Comparison of ENCODE assay signal across 12 cellular contexts in the genomic region with DNA sequence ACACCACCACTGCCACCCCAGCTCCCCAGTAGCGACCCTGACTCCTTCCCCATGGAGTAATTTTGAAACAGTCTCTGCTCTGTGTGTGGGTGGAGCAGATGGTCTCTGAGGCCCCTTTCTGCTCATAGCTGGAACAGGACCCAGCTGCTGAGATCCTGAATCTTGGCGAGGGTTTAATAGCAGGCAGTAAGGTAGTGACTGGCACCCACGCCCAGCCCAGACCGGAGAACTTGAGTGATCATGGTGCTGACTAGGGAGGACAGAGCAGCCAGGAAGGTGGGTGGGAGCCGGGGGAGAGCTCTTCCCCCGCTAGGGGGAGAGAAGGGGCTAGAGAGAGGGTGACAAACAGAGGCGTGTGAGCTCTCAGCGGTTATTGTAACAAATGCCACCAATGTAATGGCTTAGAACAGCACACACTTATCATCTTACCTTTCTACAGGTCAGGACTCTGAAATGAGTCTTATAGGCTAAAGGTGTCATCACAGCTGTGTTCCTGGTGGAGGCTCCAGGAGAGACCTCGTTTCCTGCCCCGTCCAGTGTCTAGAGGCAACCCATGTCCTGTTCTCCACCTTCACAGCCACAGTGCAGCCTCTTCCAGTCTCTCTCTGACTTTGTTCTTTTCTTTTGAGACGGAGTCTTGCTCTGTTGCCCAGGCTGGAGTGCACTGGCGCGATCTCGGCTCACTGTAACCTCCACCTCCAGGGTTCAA. TPM values are rescaled to one million over a fixed set of nuclear protein-coding genes. Genes with fewer than 3 reads are reported as not detected.
DNase-seq lines count a peak whose midpoint lies in the region; ATAC-seq, FAIRE-seq and TF ChIP-seq lines count a peak whose summit lies in the region.
"Had no signal": no experiment of that assay in that cellular context is flagged by ENCODE, and none has a peak within 500 bp of the region (broad histone marks: within the 10 kb centered on the region; RNA-seq: fewer than 3 reads in every experiment).

No MANE protein-coding gene starts in this region.

- H3K36me3 Mint-ChIP-seq in naive thymus-derived CD4-positive, alpha-beta T cell: peaks cover 0 to 22% (median 7%) of the 10 kb centered on the region in 5 donors

- no peak overlapping the region for H3K27ac ChIP-seq in right cardiac atrium (ENCODE audit: low read length)
- no peak overlapping the region for H3K27ac ChIP-seq in naive thymus-derived CD4-positive, alpha-beta T cell (ENCODE audit: low read depth, low read length)
- H3K27ac ChIP-seq: epithelial cell of prostate, left lung had no signal

- peaks cover 0 to 10% (median 0%) of the 10 kb centered on the region in 11 donors for H3K9me3 Mint-ChIP-seq in naive thymus-derived CD4-positive, alpha-beta T cell
- H3K9me3 Mint-ChIP-seq: activated naive CD4-positive, alpha-beta T cell treated with anti-CD3 and anti-CD28 coated beads, Interleukin-2, amount 50 U/mL, for 24 hours; T-cell had no signal

- no peak overlapping the region for H3K4me3 Mint-ChIP-seq in naive thymus-derived CD4-positive, alpha-beta T cell
- H3K4me3 Mint-ChIP-seq: activated naive CD4-positive, alpha-beta T cell treated with anti-CD3 and anti-CD28 coated beads, Interleukin-2, amount 50 U/mL, for 24 hours; naive B cell; T-cell had no signal

- peaks cover 0 to 6% (median 0%) of the 10 kb centered on the region in 7 donors for H3K4me1 Mint-ChIP-seq in naive thymus-derived CD4-positive, alpha-beta T cell
- H3K4me1 Mint-ChIP-seq: T-cell had no signal

- ATAC-seq in right cardiac atrium: no peak
- ATAC-seq in naive thymus-derived CD4-positive, alpha-beta T cell: no peak
- ATAC-seq: left lung, T-cell had no signal

- peak; percentile 3 for TF ChIP-seq CTCF in fibroblast of villous mesenchyme (IDR thresholded peaks at IDR 0.05; ENCODE audit: insufficient read depth, low read depth, low read length)

- CTCF ChIA-PET in naive thymus-derived CD4-positive, alpha-beta T cell (lab: Charles Lee): interaction anchor here (0.5 kb wide), 1 partner anchor 965 kb away, joined by 3 read pairs; no protein-coding TSS in a partner anchor

- intact Hi-C loops in right cardiac atrium (cut with DNase I): no loop called here
- intact Hi-C loops in naive thymus-derived CD4-positive, alpha-beta T cell (cut with micrococcal nuclease): no loop called here

- H3K9me3 ChIP-seq in right cardiac atrium (ENCODE audit: control insufficient read depth, low read length): no peaks in the 10 kb centered on the region
- H3K9me3 ChIP-seq in naive thymus-derived CD4-positive, alpha-beta T cell (ENCODE audit: control insufficient read depth in 2 of 3, low read length in 3 of 3): peaks cover 0 to 3% (median 0%) of the 10 kb centered on the region in 3 experiments
- H3K9me3 ChIP-seq: left lung had no signal

- whole genome bisulfite sequencing in right cardiac atrium: 55% methylated on average over 14 of the region's 14 CpGs

- H3K4me1 ChIP-seq in right cardiac atrium (ENCODE audit: control insufficient read depth, insufficient read depth, low read length): no peaks in the 10 kb centered on the region
- no peaks in the 10 kb centered on the region for H3K4me1 ChIP-seq in naive thymus-derived CD4-positive, alpha-beta T cell (ENCODE audit: control insufficient read depth in 2 of 2, insufficient read depth in 2 of 2, low read length in 2 of 2)
- H3K4me1 ChIP-seq: left lung had no signal

- H3K36me3 ChIP-seq in naive thymus-derived CD4-positive, alpha-beta T cell (ENCODE audit: control insufficient read depth in 2 of 3, insufficient read depth in 3 of 3, low read length in 3 of 3): peaks cover 0 to 11% (median 2%) of the 10 kb centered on the region in 3 experiments
- H3K36me3 ChIP-seq: left lung had no signal

- FAIRE-seq in GM12892 (lab: Jason Lieb, UNC): peak; percentile 58

- no peak overlapping the region for H3K27ac Mint-ChIP-seq in naive thymus-derived CD4-positive, alpha-beta T cell
- H3K27ac Mint-ChIP-seq: activated naive CD4-positive, alpha-beta T cell treated with anti-CD3 and anti-CD28 coated beads, Interleukin-2, amount 50 U/mL, for 24 hours; naive B cell had no signal

- no peaks in the 10 kb centered on the region for H3K27me3 Mint-ChIP-seq in naive thymus-derived CD4-positive, alpha-beta T cell
- H3K27me3 Mint-ChIP-seq: activated naive CD4-positive, alpha-beta T cell treated with anti-CD3 and anti-CD28 coated beads, Interleukin-2, amount 50 U/mL, for 24 hours; T-cell had no signal

- TF ChIP-seq POLR2A in GM12892 (IDR thresholded peaks at IDR 0.05; ENCODE audit: low read depth, low read length): no peak

- no peaks in the 10 kb centered on the region for H3K27me3 ChIP-seq in right cardiac atrium (ENCODE audit: control insufficient read depth, insufficient read depth)
- H3K27me3 ChIP-seq in naive thymus-derived CD4-positive, alpha-beta T cell (ENCODE audit: control insufficient read depth in 2 of 2, insufficient read depth in 2 of 2, low read length in 2 of 2): no peaks in the 10 kb centered on the region
- H3K27me3 ChIP-seq: left lung had no signal

- POLR2A ChIA-PET in naive thymus-derived CD4-positive, alpha-beta T cell (lab: Charles Lee): no interaction called here

- peak; percentile 86 for DNase-seq in DMS 273 (lab: John Stamatoyannopoulos, UW; ENCODE audit: unreplicated experiment)
- DNase-seq in GM12892 (ENCODE audit: insufficient read length): no peak
- no peak for DNase-seq in fibroblast of villous mesenchyme (ENCODE audit: low read depth)
- DNase-seq in right cardiac atrium: no peak
- DNase-seq in naive thymus-derived CD4-positive, alpha-beta T cell: no peak
- DNase-seq: activated CD4-positive, alpha-beta T cell treated with anti-CD3 and anti-CD28 coated beads, Interleukin-2, amount 50 U/mL, for 1 hour; cerebellar nuclear complex; naive B cell; T-cell had no signal

- H3K4me3 ChIP-seq in fibroblast of villous mesenchyme (ENCODE audit: low read depth, low read length) (no peak overlapping the region), right cardiac atrium (ENCODE audit: low read length) (no peak overlapping the region)
- H3K4me3 ChIP-seq in naive thymus-derived CD4-positive, alpha-beta T cell (ENCODE audit: low read length): no peak overlapping the region
- H3K4me3 ChIP-seq: left lung had no signal

RNA-seq across cellular contexts. Expression of a gene that starts 7.2 kb away (rescaled TPM):
- not detected for polyA plus RNA-seq in GM12892 (2012; ENCODE audit: missing spikeins)
- total RNA-seq in fibroblast of villous mesenchyme (not detected in 2 replicates), right cardiac atrium (not detected)
- polyA plus RNA-seq in right cardiac atrium: not detected
- total RNA-seq in naive thymus-derived CD4-positive, alpha-beta T cell: 1 to 10 TPM in 2 of 5 experiments, under 1 TPM in 3; 0.65 to 2.9 (median 0.87) TPM
- 1 to 10 TPM; 1.1 to 3.9 TPM for polyA plus RNA-seq in naive thymus-derived CD4-positive, alpha-beta T cell
- total RNA-seq: left lung had no signal

RNA-seq across cellular contexts. Expression of a gene that starts 20.7 kb away (rescaled TPM):
- polyA plus RNA-seq in GM12892 (2012; ENCODE audit: missing spikeins): 80.5 TPM
- total RNA-seq in fibroblast of villous mesenchyme (35.4 and 38.3 TPM in 2 replicates), right cardiac atrium (10 to 100 TPM; 61.5 to 79.5 (median 68.6) TPM)
- polyA plus RNA-seq in right cardiac atrium: 73.0 TPM
- 100 to 1,000 TPM in 1 of 5 experiments, 10 to 100 TPM in 4; 53.2 to 129 (median 75.9) TPM for total RNA-seq in naive thymus-derived CD4-positive, alpha-beta T cell
- 100 to 1,000 TPM; 156 to 196 TPM for polyA plus RNA-seq in naive thymus-derived CD4-positive, alpha-beta T cell

RNA-seq across cellular contexts. Expression of a gene that starts 31.9 kb away (rescaled TPM):
- 15.1 TPM for polyA plus RNA-seq in GM12892 (2012; ENCODE audit: missing spikeins)
- total RNA-seq in fibroblast of villous mesenchyme (35.4 and 47.7 TPM in 2 replicates), right cardiac atrium (100 to 1,000 TPM in 3 of 4 donors, 10 to 100 TPM in 1; 95.6 to 127 (median 119) TPM)
- 99.0 TPM for polyA plus RNA-seq in right cardiac atrium
- 10 to 100 TPM; 33.6 to 90.1 (median 72.9) TPM for total RNA-seq in naive thymus-derived CD4-positive, alpha-beta T cell
- polyA plus RNA-seq in naive thymus-derived CD4-positive, alpha-beta T cell: 100 to 1,000 TPM; 129 to 142 TPM

RNA-seq across cellular contexts. Expression of a gene that starts 35.1 kb away (rescaled TPM):
- polyA plus RNA-seq in GM12892 (2012; ENCODE audit: missing spikeins): 0.51 TPM
- 0.97 and 1.7 TPM in 2 replicates for total RNA-seq in fibroblast of villous mesenchyme
- 1 to 10 TPM in 2 of 4 donors, under 1 TPM in 2; 0.68 to 1.3 (median 0.99) TPM for total RNA-seq in right cardiac atrium
- 0.50 TPM for polyA plus RNA-seq in right cardiac atrium
- 1 to 10 TPM; 1.8 to 4.0 (median 2.8) TPM for total RNA-seq in naive thymus-derived CD4-positive, alpha-beta T cell
- polyA plus RNA-seq in naive thymus-derived CD4-positive, alpha-beta T cell: under 1 TPM; 0.60 to 0.91 TPM

RNA-seq across cellular contexts. Expression of a gene that starts 52.3 kb away (rescaled TPM):
- 31.4 TPM for polyA plus RNA-seq in GM12892 (2012; ENCODE audit: missing spikeins)
- 36.1 and 42.7 TPM in 2 replicates for total RNA-seq in fibroblast of villous mesenchyme
- 10 to 100 TPM; 30.8 to 39.8 (median 34.3) TPM for total RNA-seq in right cardiac atrium
- 33.8 TPM for polyA plus RNA-seq in right cardiac atrium
- 10 to 100 TPM; 51.5 to 71.6 (median 61.3) TPM for total RNA-seq in naive thymus-derived CD4-positive, alpha-beta T cell
- 10 to 100 TPM; 17.9 to 33.3 TPM for polyA plus RNA-seq in naive thymus-derived CD4-positive, alpha-beta T cell
